Comparison of ENCODE assay signal across 8 cellular contexts in the genomic region with DNA sequence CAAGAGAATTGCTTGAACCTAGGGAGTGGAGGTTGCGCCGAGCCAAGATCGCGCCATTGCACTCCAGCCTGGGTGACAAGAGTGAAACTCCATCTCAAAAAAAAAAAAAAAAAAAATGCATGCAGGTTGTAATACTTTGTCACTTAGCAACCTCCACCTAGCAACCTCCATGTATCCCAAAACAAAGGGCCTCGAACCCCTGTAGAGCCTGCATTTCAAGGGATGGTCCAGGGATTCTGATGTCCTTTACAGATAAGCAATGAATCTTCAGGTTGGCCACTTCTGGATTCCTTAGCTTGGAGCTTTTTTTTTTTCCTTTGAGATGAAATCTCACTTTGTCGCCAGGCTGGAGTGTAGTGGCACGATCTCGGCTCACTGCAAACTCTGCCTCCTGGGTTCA.
"Had no signal": no experiment of that assay in that cellular context is flagged by ENCODE, and none has a peak within 500 bp of the region (broad histone marks: within the 10 kb centered on the region; RNA-seq: fewer than 3 reads in every experiment).

No MANE protein-coding gene starts in this region.

- DNase-seq: GM23248, HFFc6, IMR-90, KG1 had no signal

- H3K4me3 Mint-ChIP-seq: HFFc6 had no signal

- H3K36me3 ChIP-seq: HAP-1 had no signal

- H3K4me1 ChIP-seq: HAP-1 had no signal

- H3K4me3 ChIP-seq: GM23248, HAP-1, K562 had no signal

- ATAC-seq: HCT116, K562 had no signal

- H3K9me3 ChIP-seq: HAP-1 had no signal

- H3K27ac Mint-ChIP-seq: HFFc6 had no signal

- H2AFZ ChIP-seq: GM23248 had no signal

- H3K27ac ChIP-seq: GM23248, HL-60 had no signal
